In the genomic region with DNA sequence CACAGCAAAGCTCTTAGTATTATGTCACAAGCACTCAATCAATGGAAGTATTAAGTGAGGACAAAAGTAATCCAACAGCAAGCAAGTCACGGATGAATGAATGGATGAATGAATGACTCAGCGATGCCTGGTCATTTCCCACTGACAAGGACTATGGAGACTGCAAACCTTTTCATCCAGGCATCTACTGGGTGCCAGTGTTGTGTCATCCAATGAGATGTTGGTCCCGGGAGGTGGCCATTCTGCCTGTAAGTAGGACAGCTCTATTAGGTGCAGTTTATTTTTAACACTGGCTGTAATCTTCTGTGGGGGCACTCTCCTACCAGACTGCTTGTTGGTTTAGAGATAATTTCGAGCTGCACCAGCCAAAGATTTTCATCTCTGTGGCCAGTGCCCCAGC, we compare ENCODE assay signal across 8 cellular contexts. TPM values are rescaled to one million over a fixed set of nuclear protein-coding genes. Genes with fewer than 3 reads are reported as not detected.
DNase-seq lines count a peak whose midpoint lies in the region; TF ChIP-seq lines count a peak whose summit lies in the region.

No MANE protein-coding gene starts in this region.

- H3K4me3 ChIP-seq in fibroblast of villous mesenchyme (ENCODE audit: low read depth, low read length) (no peak overlapping the region), rectal smooth muscle tissue (ENCODE audit: low read length) (no peak overlapping the region)

- H3K27ac ChIP-seq in rectal smooth muscle tissue (ENCODE audit: low read depth, low read length), result peak overlapping the region; percentile 68

- no peak overlapping the region for H3K9ac ChIP-seq in rectal smooth muscle tissue (ENCODE audit: low read length)

- H3K27me3 Mint-ChIP-seq in mesothelial cell of epicardium (ENCODE audit: low read depth), result peaks cover 33% of the 10 kb centered on the region

- no peaks in the 10 kb centered on the region for H3K36me3 ChIP-seq in rectal smooth muscle tissue (ENCODE audit: control insufficient read depth, insufficient read depth, low read length)

- no peaks in the 10 kb centered on the region for H3K4me1 Mint-ChIP-seq in mesothelial cell of epicardium

- H3K9me3 Mint-ChIP-seq in mesothelial cell of epicardium, result peaks cover 6% of the 10 kb centered on the region

- no peak overlapping the region for H3K4me3 Mint-ChIP-seq in mesothelial cell of epicardium

- peaks cover 13% of the 10 kb centered on the region for H3K4me1 ChIP-seq in rectal smooth muscle tissue (ENCODE audit: control insufficient read depth, insufficient read depth, low read length)

- TF ChIP-seq CTCF in fibroblast of villous mesenchyme (IDR thresholded peaks at IDR 0.05; ENCODE audit: insufficient read depth, low read depth, low read length) (peak; percentile 26), mesothelial cell of epicardium (IDR thresholded peaks at IDR 0.05; ENCODE audit: unreplicated experiment) (no peak)

- DNase-seq in Daoy (ENCODE audit: low read depth) (peak; percentile 86), NCI-H69 (lab: John Stamatoyannopoulos, UW) (peak; percentile 63), fibroblast of villous mesenchyme (ENCODE audit: low read depth) (peak; percentile 41), mesothelial cell of epicardium (ENCODE audit: low spot score in 2 of 2, unreplicated experiment in 2 of 2) (no peak), activated T-cell treated with anti-CD3 and anti-CD28 coated beads for 4 hours (no peak), NOMO-1 treated with dmso at 0.1 percent for 144 hours (lab: John Stamatoyannopoulos, UW; ENCODE audit: unreplicated experiment) (no peak)
- no peak for DNase-seq in NK-92 treated with Interleukin-12 subunit alpha and Interleukin-12 subunit beta, amount 100 ng/mL, for 24 hours (lab: John Stamatoyannopoulos, UW)

- no peaks in the 10 kb centered on the region for H3K27me3 ChIP-seq in rectal smooth muscle tissue (ENCODE audit: control insufficient read depth, insufficient read depth, low read length)

- no peak overlapping the region for H3K27ac Mint-ChIP-seq in mesothelial cell of epicardium

- no peaks in the 10 kb centered on the region for H3K36me3 Mint-ChIP-seq in mesothelial cell of epicardium

RNA-seq across cellular contexts. Expression of a gene that starts 39.4 kb away (rescaled TPM):
- not detected in 2 replicates for total RNA-seq in Daoy (2014; rRNA removed; shearing (Covaris generic))
- total RNA-seq in fibroblast of villous mesenchyme (not detected in 2 replicates), mesothelial cell of epicardium (not detected in 3 replicates)

Comparison
In these comparisons a context has a peak if more than half of its experiments do, and no peak if none do; other contexts are left out.
1. DNase-seq: peak in Daoy (single experiment), NCI-H69 (single experiment) and fibroblast of villous mesenchyme (single experiment); none in NK-92 treated with Interleukin-12 subunit alpha and Interleukin-12 subunit beta, amount 100 ng/mL, for 24 hours (single experiment), mesothelial cell of epicardium (0 of 2), activated T-cell treated with anti-CD3 and anti-CD28 coated beads for 4 hours (single experiment) and NOMO-1 treated with dmso at 0.1 percent for 144 hours (single experiment).